8 cellular contexts compared by ENCODE assay signal in the genomic region with DNA sequence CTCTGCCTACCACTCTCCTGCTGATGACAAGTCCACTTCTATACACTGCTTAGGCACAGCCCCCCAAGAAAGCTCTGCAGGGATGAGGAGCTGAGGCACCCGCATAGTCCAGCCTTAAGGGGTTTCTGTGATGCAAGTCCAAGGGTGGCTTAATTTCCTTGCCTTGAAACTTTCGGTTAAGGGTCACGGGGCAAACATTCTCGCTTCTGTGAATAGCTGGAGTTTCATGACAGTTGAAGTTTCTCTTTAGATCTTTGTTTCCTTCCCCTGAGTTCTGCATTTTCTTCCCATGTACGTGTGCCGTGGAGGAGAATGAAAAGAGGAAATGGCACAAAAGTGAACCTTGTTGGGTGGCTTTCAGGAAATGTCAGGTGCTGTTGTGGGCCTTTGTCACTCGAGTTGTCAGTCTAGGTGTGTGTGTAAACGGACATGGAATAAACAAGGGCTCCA. TPM values are rescaled to one million over a fixed set of nuclear protein-coding genes. Genes with fewer than 3 reads are reported as not detected.
A peak's percentile ranks its signal among the peaks of the same experiment; 100 is the strongest.
DNase-seq lines count a peak whose midpoint lies in the region; ATAC-seq and TF ChIP-seq lines count a peak whose summit lies in the region.

No MANE protein-coding gene starts in this region.

- H3K4me3 ChIP-seq in GM12864 (ENCODE audit: low read depth, low read length), result peak overlapping the region; percentile 41

- peak; percentile 76 for ATAC-seq in GM21360 (IDR thresholded peaks at IDR 0.05; ENCODE audit: unreplicated experiment)
- peak; percentile 71 for ATAC-seq in HG03521 (IDR thresholded peaks at IDR 0.05; ENCODE audit: unreplicated experiment)
- ATAC-seq in esophagus mucosa, result peak; percentile 31

- peak; percentile 97 for DNase-seq in GM12864 (ENCODE audit: low read depth)
- DNase-seq in retina, result no peak
- DNase-seq in DMS153 treated with DMSO at 0.1 percent for 48 hours (lab: John Stamatoyannopoulos, UW; ENCODE audit: unreplicated experiment), result no peak
- DNase-seq in NCI-H774 (lab: John Stamatoyannopoulos, UW), result no peak
- DNase-seq in NCI-H187 (lab: John Stamatoyannopoulos, UW), result no peak

- no peak for TF ChIP-seq CTCF in GM12864 (IDR thresholded peaks at IDR 0.05; ENCODE audit: low read depth, low read length, missing control alignments)

RNA-seq across cellular contexts. Expression of gene GPR160, which starts 7.0 kb away (rescaled TPM):
- 1.4 TPM for total RNA-seq in esophagus mucosa
